Comparison of ENCODE assay signal across 1 cellular context in genomic region chr2:127649100-127649611, GRCh38.
TF ChIP-seq lines count a peak whose summit lies in the region.

No MANE protein-coding gene starts in this region.

TF ChIP-seq in GM23338, 12 proteins besides CTCF, POLR2A, EP300 and RAD21 (continued from another document):
- TF ChIP-seq REST (IDR thresholded peaks at IDR 0.05; ENCODE audit: unreplicated experiment), result no peak
- TF ChIP-seq POLR2AphosphoS5 (IDR thresholded peaks at IDR 0.05; ENCODE audit: low read depth), result no peak
- no peak for TF ChIP-seq CREB1 (CRISPR knock-in tag; IDR thresholded peaks at IDR 0.05; ENCODE audit: low read depth)
- no peak for TF ChIP-seq EZH2phosphoT487 (IDR thresholded peaks at IDR 0.05; ENCODE audit: unreplicated experiment)
TF ChIP-seq in GM23338: peak in this region for 0.
